Comparison of ENCODE assay signal across 31 cellular contexts in genomic region chr13:34764246-34764645, GRCh38.
"Had no signal": no experiment of that assay in that cellular context is flagged by ENCODE, and none has a peak within 500 bp of the region (broad histone marks: within the 10 kb centered on the region; RNA-seq: fewer than 3 reads in every experiment).

No MANE protein-coding gene starts in this region.

- H3K79me2 ChIP-seq: hepatocyte had no signal

- H3K4me2 ChIP-seq: hepatocyte had no signal

- H3K9me3 Mint-ChIP-seq: activated CD4-positive, alpha-beta memory T cell treated with anti-CD3 and anti-CD28 coated beads for 36 hours; activated CD4-positive, alpha-beta T cell treated with anti-CD3 and anti-CD28 coated beads, Interleukin-2, amount 10 ng/mL, durations not matched to agents 24 days and 14 days; activated T-cell treated with anti-CD3 and anti-CD28 coated beads, Interleukin-2, amount 50 U/mL, for 24 hours; stimulated activated memory B cell treated with anti-CD40 and anti-IgM and Interleukin-4, amounts not matched to agents 10 μg/mL and 1 μg/mL and 100 μg/mL, for 72 hours; stimulated activated naive CD8-positive, alpha-beta T cell treated with anti-CD3 and anti-CD28 coated beads, Interleukin-15, amount 100 ng/mL, for 72 hours; T-helper 1 cell treated with Interleukin-12 subunit alpha and Interleukin-12 subunit beta and Interleukin-4 antibody, amounts not matched to agents 30 μg/mL and 1 μg/mL, for 36 hours had no signal

- DNase-seq: activated CD4-positive, alpha-beta memory T cell treated with anti-CD3 and anti-CD28 coated beads for 36 hours; activated CD4-positive, alpha-beta T cell treated with anti-CD3 and anti-CD28 coated beads, Interleukin-2, amount 10 ng/mL, durations not matched to agents 24 days and 14 days; activated CD4-positive, CD25-positive, alpha-beta regulatory T cell treated with anti-CD3 and anti-CD28 coated beads, Interleukin-2, amount 50 U/mL, for 72 hours; activated CD8-positive, alpha-beta memory T cell treated with anti-CD3 and anti-CD28 coated beads, Interleukin-2, amount 50 U/mL, for 48 hours; activated gamma-delta T cell; activated naive CD4-positive, alpha-beta T cell treated with anti-CD3 and anti-CD28 coated beads, Interleukin-2, amount 50 U/mL, for 16 hours; activated T-cell treated with anti-CD3 and anti-CD28 coated beads, Interleukin-2, amount 50 U/mL, for 24 hours; amniotic stem cell; dermis blood vessel endothelial cell; effector CD8-positive, alpha-beta T cell; islet precursor cell; left colon; natural killer cell; posterior cingulate gyrus; right lobe of liver; stimulated activated CD4-positive, alpha-beta T cell treated with anti-CD3 and anti-CD28 coated beads, Interleukin-12 subunit alpha, Interleukin-12 subunit beta, amount 100 ng/mL, for 4 hours; stimulated activated CD4-positive, alpha-beta T cell treated with anti-CD3 and anti-CD28 coated beads, Interleukin-4, amount 100 ng/mL, for 24 hours; stimulated activated CD8-positive, alpha-beta memory T cell treated with anti-CD3 and anti-CD28 coated beads, Interleukin-4, amount 100 ng/mL, for 48 hours; stimulated activated naive CD8-positive, alpha-beta T cell treated with anti-CD3 and anti-CD28 coated beads, Interleukin-15, amount 100 ng/mL, for 72 hours; SW 1271; T-helper 9 cell; thyroid gland had no signal

- H2AFZ ChIP-seq: hepatocyte had no signal

- H3K27me3 ChIP-seq: gastroesophageal sphincter, hepatocyte, right lobe of liver, thyroid gland had no signal

- H3K27ac Mint-ChIP-seq: activated CD4-positive, alpha-beta memory T cell treated with anti-CD3 and anti-CD28 coated beads for 36 hours; activated CD4-positive, alpha-beta T cell treated with anti-CD3 and anti-CD28 coated beads, Interleukin-2, amount 10 ng/mL, durations not matched to agents 24 days and 14 days; activated T-cell treated with anti-CD3 and anti-CD28 coated beads, Interleukin-2, amount 50 U/mL, for 24 hours; memory B cell; natural killer cell; stimulated activated memory B cell treated with anti-CD40 and anti-IgM and Interleukin-4, amounts not matched to agents 10 μg/mL and 1 μg/mL and 100 μg/mL, for 72 hours; stimulated activated naive CD8-positive, alpha-beta T cell treated with anti-CD3 and anti-CD28 coated beads, Interleukin-15, amount 100 ng/mL, for 72 hours; T-helper 1 cell treated with Interleukin-12 subunit alpha and Interleukin-12 subunit beta and Interleukin-4 antibody, amounts not matched to agents 30 μg/mL and 1 μg/mL, for 36 hours had no signal

- H3K4me3 ChIP-seq: gastroesophageal sphincter, hepatocyte, right lobe of liver, skin epidermis, thyroid gland had no signal

- H3K36me3 ChIP-seq: gastroesophageal sphincter, right lobe of liver, thyroid gland had no signal

- H3K4me3 Mint-ChIP-seq: activated CD4-positive, alpha-beta memory T cell treated with anti-CD3 and anti-CD28 coated beads for 36 hours; activated CD4-positive, alpha-beta T cell treated with anti-CD3 and anti-CD28 coated beads, Interleukin-2, amount 10 ng/mL, durations not matched to agents 24 days and 14 days; activated T-cell treated with anti-CD3 and anti-CD28 coated beads, Interleukin-2, amount 50 U/mL, for 24 hours; memory B cell; natural killer cell; stimulated activated memory B cell treated with anti-CD40 and anti-IgM and Interleukin-4, amounts not matched to agents 10 μg/mL and 1 μg/mL and 100 μg/mL, for 72 hours; stimulated activated naive CD8-positive, alpha-beta T cell treated with anti-CD3 and anti-CD28 coated beads, Interleukin-15, amount 100 ng/mL, for 72 hours; T-helper 1 cell treated with Interleukin-12 subunit alpha and Interleukin-12 subunit beta and Interleukin-4 antibody, amounts not matched to agents 30 μg/mL and 1 μg/mL, for 36 hours had no signal

- H3K4me1 Mint-ChIP-seq: activated CD4-positive, alpha-beta T cell treated with anti-CD3 and anti-CD28 coated beads, Interleukin-2, amount 10 ng/mL, durations not matched to agents 24 days and 14 days; memory B cell; natural killer cell; stimulated activated memory B cell treated with anti-CD40 and anti-IgM and Interleukin-4, amounts not matched to agents 10 μg/mL and 1 μg/mL and 100 μg/mL, for 72 hours; stimulated activated naive CD8-positive, alpha-beta T cell treated with anti-CD3 and anti-CD28 coated beads, Interleukin-15, amount 100 ng/mL, for 72 hours had no signal

- ATAC-seq: gastroesophageal sphincter; left colon; natural killer cell; right lobe of liver; stimulated activated memory B cell treated with anti-CD40 and anti-IgM and Interleukin-4, amounts not matched to agents 10 μg/mL and 1 μg/mL and 100 μg/mL, for 72 hours; stimulated activated naive CD8-positive, alpha-beta T cell treated with anti-CD3 and anti-CD28 coated beads, Interleukin-15, amount 100 ng/mL, for 72 hours had no signal

- H3K27ac ChIP-seq: gastroesophageal sphincter, hepatocyte, right lobe of liver, skin epidermis, thyroid gland had no signal

- FAIRE-seq: colon, endometrium, TTC549 had no signal

- H3K4me1 ChIP-seq: gastroesophageal sphincter, right lobe of liver, thyroid gland had no signal

- H3K9me3 ChIP-seq: gastroesophageal sphincter, right lobe of liver, thyroid gland had no signal

- H3K27me3 Mint-ChIP-seq: activated CD4-positive, alpha-beta memory T cell treated with anti-CD3 and anti-CD28 coated beads for 36 hours; activated CD4-positive, alpha-beta T cell treated with anti-CD3 and anti-CD28 coated beads, Interleukin-2, amount 10 ng/mL, durations not matched to agents 24 days and 14 days; activated T-cell treated with anti-CD3 and anti-CD28 coated beads, Interleukin-2, amount 50 U/mL, for 24 hours; memory B cell; stimulated activated memory B cell treated with anti-CD40 and anti-IgM and Interleukin-4, amounts not matched to agents 10 μg/mL and 1 μg/mL and 100 μg/mL, for 72 hours; stimulated activated naive CD8-positive, alpha-beta T cell treated with anti-CD3 and anti-CD28 coated beads, Interleukin-15, amount 100 ng/mL, for 72 hours had no signal

- H3K36me3 Mint-ChIP-seq: activated CD4-positive, alpha-beta memory T cell treated with anti-CD3 and anti-CD28 coated beads for 36 hours; memory B cell; stimulated activated memory B cell treated with anti-CD40 and anti-IgM and Interleukin-4, amounts not matched to agents 10 μg/mL and 1 μg/mL and 100 μg/mL, for 72 hours had no signal
